In the genomic region with DNA sequence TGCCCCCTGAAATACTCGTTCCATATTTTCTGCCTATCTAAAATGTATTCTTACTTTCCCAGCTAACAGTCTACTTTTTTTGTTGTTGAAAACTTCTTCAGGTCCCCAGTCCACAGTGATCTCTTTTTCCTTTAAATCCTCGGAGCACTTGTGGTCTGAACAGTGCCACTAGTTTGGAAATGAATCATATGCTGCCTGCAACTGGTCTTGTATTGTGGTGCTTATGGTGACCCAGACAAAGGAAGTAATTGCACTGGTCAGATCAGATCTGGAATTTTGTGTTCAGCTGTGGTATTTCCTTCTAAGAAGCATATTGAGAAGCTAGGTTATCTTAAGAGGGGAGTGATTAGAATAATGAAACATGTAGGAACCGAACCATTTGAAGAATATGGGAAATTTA, we compare ENCODE assay signal across 15 cellular contexts. TPM values are rescaled to one million over a fixed set of nuclear protein-coding genes. Genes with fewer than 3 reads are reported as not detected.
DNase-seq lines count a peak whose midpoint lies in the region; ATAC-seq lines count a peak whose summit lies in the region.
"Had no signal": no experiment of that assay in that cellular context is flagged by ENCODE, and none has a peak within 500 bp of the region (broad histone marks: within the 10 kb centered on the region; RNA-seq: fewer than 3 reads in every experiment).

No MANE protein-coding gene starts in this region.

- DNase-seq in HCEC 1CT (peak; percentile 47), SW480 (ENCODE audit: low spot score) (peak; percentile 11), fibroblast of peridontal ligament (ENCODE audit: extremely low read depth) (peak; percentile 54), renal cortical epithelial cell (ENCODE audit: low read depth) (peak; percentile 76), NCI-H524 (lab: John Stamatoyannopoulos, UW) (no peak)
- DNase-seq: activated CD4-positive, alpha-beta T cell treated with anti-CD3 and anti-CD28 coated beads, Interleukin-2, amount 50 U/mL, for 1 hour; kidney; NCI-H187; stimulated activated CD4-positive, alpha-beta T cell treated with anti-CD3 and anti-CD28 coated beads, Interleukin-12 subunit alpha, Interleukin-12 subunit beta, amount 100 ng/mL, for 4 hours; transverse colon had no signal

- ATAC-seq in HG02588 (IDR thresholded peaks at IDR 0.05; ENCODE audit: unreplicated experiment) (no peak), HG03045 (IDR thresholded peaks at IDR 0.05; ENCODE audit: unreplicated experiment) (no peak)
- no peak for ATAC-seq in activated CD4-positive, CD25-positive, alpha-beta regulatory T cell treated with anti-CD3 and anti-CD28 coated beads, Interleukin-2, amount 50 U/mL, for 24 hours
- ATAC-seq: activated T-helper 17 cell treated with anti-CD3 and anti-CD28 coated beads, Interleukin-2, amount 50 U/mL, for 72 hours; natural killer cell treated with Interleukin-12 subunit alpha and Interleukin-12 subunit beta and Interleukin-15 and Interleukin-18, amount 100 ng/mL, for 72 hours had no signal

RNA-seq across cellular contexts. Expression of a gene that starts 2.9 kb away (rescaled TPM):
- total RNA-seq in renal cortical epithelial cell = 32.0 and 52.7 TPM in 2 replicates

RNA-seq across cellular contexts. Expression of a gene that starts 49.0 kb away (rescaled TPM):
- 32.1 and 36.9 TPM in 2 replicates for total RNA-seq in renal cortical epithelial cell

Comparison
In these comparisons a context has a peak if more than half of its experiments do, and no peak if none do; other contexts are left out.
1. DNase-seq: peak in HCEC 1CT (single experiment), SW480 (single experiment), fibroblast of peridontal ligament (single experiment) and renal cortical epithelial cell (single experiment); none in NCI-H524 (0 of 2).